ENCODE assay signal across 16 cellular contexts in genomic region chr2:191171291-191171690, GRCh38. TPM values are rescaled to one million over a fixed set of nuclear protein-coding genes. Genes with fewer than 3 reads are reported as not detected.
DNase-seq lines count a peak whose midpoint lies in the region; ATAC-seq and TF ChIP-seq lines count a peak whose summit lies in the region.
"Had no signal": no experiment of that assay in that cellular context is flagged by ENCODE, and none has a peak within 500 bp of the region (broad histone marks: within the 10 kb centered on the region; RNA-seq: fewer than 3 reads in every experiment).

No MANE protein-coding gene starts in this region.

- ATAC-seq in activated T-cell treated with anti-CD3 and anti-CD28 coated beads, Interleukin-2, amount 50 U/mL, for 72 hours (replicated peaks in 1 of 2): no peak
- ATAC-seq in activated naive CD8-positive, alpha-beta T cell treated with anti-CD3 and anti-CD28 coated beads, Interleukin-2, amount 50 U/mL, for 24 hours: no peak
- ATAC-seq in stimulated activated naive CD8-positive, alpha-beta T cell treated with anti-CD3 and anti-CD28 coated beads, Interleukin-15, amount 100 ng/mL, for 72 hours: no peak
- no peak for ATAC-seq in GM18868 (IDR thresholded peaks at IDR 0.05; ENCODE audit: unreplicated experiment)

- peak overlapping the region; percentile 47 for H3K27ac Mint-ChIP-seq in activated T-cell treated with anti-CD3 and anti-CD28 coated beads, Interleukin-2, amount 50 U/mL, for 72 hours
- peak overlapping the region; percentile 92 for H3K27ac Mint-ChIP-seq in activated naive CD8-positive, alpha-beta T cell treated with anti-CD3 and anti-CD28 coated beads, Interleukin-2, amount 50 U/mL, for 24 hours
- H3K27ac Mint-ChIP-seq in stimulated activated naive CD8-positive, alpha-beta T cell treated with anti-CD3 and anti-CD28 coated beads, Interleukin-15, amount 100 ng/mL, for 72 hours: peak overlapping the region in 1 of 2 donors; percentile 86

- no peak overlapping the region for H3K4me3 ChIP-seq in hepatocyte
- H3K4me3 ChIP-seq in HAP-1: no peak overlapping the region
- H3K4me3 ChIP-seq: heart right ventricle, thoracic aorta had no signal

- H3K79me2 ChIP-seq in hepatocyte: no peaks in the 10 kb centered on the region

- no peaks in the 10 kb centered on the region for H3K36me3 Mint-ChIP-seq in activated T-cell treated with anti-CD3 and anti-CD28 coated beads, Interleukin-2, amount 50 U/mL, for 72 hours (ENCODE audit: insufficient read depth in 2 of 2)
- peaks cover 1% of the 10 kb centered on the region for H3K36me3 Mint-ChIP-seq in activated naive CD8-positive, alpha-beta T cell treated with anti-CD3 and anti-CD28 coated beads, Interleukin-2, amount 50 U/mL, for 24 hours (ENCODE audit: low read depth)

- no peaks in the 10 kb centered on the region for H3K27me3 ChIP-seq in hepatocyte
- H3K27me3 ChIP-seq in HAP-1 (ENCODE audit: low read depth): peaks cover 27% of the 10 kb centered on the region
- H3K27me3 ChIP-seq: heart right ventricle had no signal

- peaks cover 26% of the 10 kb centered on the region for H3K4me1 ChIP-seq in hepatocyte (ENCODE audit: insufficient read depth)
- no peaks in the 10 kb centered on the region for H3K4me1 ChIP-seq in HAP-1

- H4K20me1 ChIP-seq in hepatocyte (ENCODE audit: insufficient read depth, poor library complexity, severe bottlenecking): no peaks in the 10 kb centered on the region

- no peak overlapping the region for H2AFZ ChIP-seq in hepatocyte

- H3K9me3 Mint-ChIP-seq in activated T-cell treated with anti-CD3 and anti-CD28 coated beads, Interleukin-2, amount 50 U/mL, for 72 hours: no peaks in the 10 kb centered on the region
- no peaks in the 10 kb centered on the region for H3K9me3 Mint-ChIP-seq in activated naive CD8-positive, alpha-beta T cell treated with anti-CD3 and anti-CD28 coated beads, Interleukin-2, amount 50 U/mL, for 24 hours
- H3K9me3 Mint-ChIP-seq in stimulated activated naive CD8-positive, alpha-beta T cell treated with anti-CD3 and anti-CD28 coated beads, Interleukin-15, amount 100 ng/mL, for 72 hours: no peaks in the 10 kb centered on the region
- H3K9me3 Mint-ChIP-seq: central memory CD8-positive, alpha-beta T cell had no signal

- no peak for TF ChIP-seq CTCF in hepatocyte (IDR thresholded peaks at IDR 0.05; ENCODE audit: poor library complexity)

- peaks cover 74% of the 10 kb centered on the region for H3K4me1 Mint-ChIP-seq in activated T-cell treated with anti-CD3 and anti-CD28 coated beads, Interleukin-2, amount 50 U/mL, for 72 hours (ENCODE audit: low read depth)
- peaks cover 75% of the 10 kb centered on the region for H3K4me1 Mint-ChIP-seq in activated naive CD8-positive, alpha-beta T cell treated with anti-CD3 and anti-CD28 coated beads, Interleukin-2, amount 50 U/mL, for 24 hours
- peaks cover 83% of the 10 kb centered on the region for H3K4me1 Mint-ChIP-seq in stimulated activated naive CD8-positive, alpha-beta T cell treated with anti-CD3 and anti-CD28 coated beads, Interleukin-15, amount 100 ng/mL, for 72 hours

- WGBS in hepatocyte (ENCODE audit: low lambda C conversion rate, missing lambda C conversion rate): 36% methylated on average over 2 of the region's 2 CpGs

- no peaks in the 10 kb centered on the region for H3K27me3 Mint-ChIP-seq in activated T-cell treated with anti-CD3 and anti-CD28 coated beads, Interleukin-2, amount 50 U/mL, for 72 hours (ENCODE audit: low read depth)
- H3K27me3 Mint-ChIP-seq in activated naive CD8-positive, alpha-beta T cell treated with anti-CD3 and anti-CD28 coated beads, Interleukin-2, amount 50 U/mL, for 24 hours: no peaks in the 10 kb centered on the region
- H3K27me3 Mint-ChIP-seq in stimulated activated naive CD8-positive, alpha-beta T cell treated with anti-CD3 and anti-CD28 coated beads, Interleukin-15, amount 100 ng/mL, for 72 hours: no peaks in the 10 kb centered on the region

- H3K4me2 ChIP-seq in hepatocyte: no peak overlapping the region

- peak overlapping the region; percentile 42 for H3K27ac ChIP-seq in hepatocyte
- H3K27ac ChIP-seq: thoracic aorta had no signal

- H3K36me3 ChIP-seq in hepatocyte (replicated peaks; ENCODE audit: insufficient read depth, low read depth): no peaks in the 10 kb centered on the region
- no peaks in the 10 kb centered on the region for H3K36me3 ChIP-seq in HAP-1 (replicated peaks)
- H3K36me3 ChIP-seq: heart right ventricle, thoracic aorta had no signal

- DNase-seq in activated T-cell treated with anti-CD3 and anti-CD28 coated beads, Interleukin-2, amount 50 U/mL, for 72 hours: no peak
- DNase-seq in activated T-cell treated with anti-CD3 and anti-CD28 coated beads for 4 hours (no peak), hepatocyte (ENCODE audit: low spot score) (no peak), NCI-H82 (lab: John Stamatoyannopoulos, UW) (no peak), HAP-1 (ENCODE audit: low spot score in 2 of 2) (no peak)
- no peak for DNase-seq in activated naive CD8-positive, alpha-beta T cell treated with anti-CD3 and anti-CD28 coated beads, Interleukin-2, amount 50 U/mL, for 24 hours
- no peak for DNase-seq in stimulated activated naive CD8-positive, alpha-beta T cell treated with anti-CD3 and anti-CD28 coated beads, Interleukin-15, amount 100 ng/mL, for 72 hours
- DNase-seq: heart right ventricle; Kasumi-1; NCI-H1694; NCI-H510A; stimulated activated CD4-positive, alpha-beta T cell treated with anti-CD3 and anti-CD28 coated beads, Interleukin-1b, Interleukin-23, amount 100 ng/mL, for 48 hours had no signal

- H3K4me3 Mint-ChIP-seq in activated T-cell treated with anti-CD3 and anti-CD28 coated beads, Interleukin-2, amount 50 U/mL, for 72 hours: peak overlapping the region; percentile 38 to 65
- H3K4me3 Mint-ChIP-seq in activated naive CD8-positive, alpha-beta T cell treated with anti-CD3 and anti-CD28 coated beads, Interleukin-2, amount 50 U/mL, for 24 hours: peak overlapping the region; percentile 15
- H3K4me3 Mint-ChIP-seq in stimulated activated naive CD8-positive, alpha-beta T cell treated with anti-CD3 and anti-CD28 coated beads, Interleukin-15, amount 100 ng/mL, for 72 hours: peak overlapping the region; percentile 24 to 48
- H3K4me3 Mint-ChIP-seq: central memory CD8-positive, alpha-beta T cell had no signal

- in situ Hi-C loops in HAP-1 (cut with MboI; ENCODE audit: low sequenced_read_pairs): no loop called here

- H3K9me3 ChIP-seq in hepatocyte (ENCODE audit: low read depth): no peaks in the 10 kb centered on the region
- H3K9me3 ChIP-seq in HAP-1: no peaks in the 10 kb centered on the region
- H3K9me3 ChIP-seq: heart right ventricle, thoracic aorta had no signal

- no peaks in the 10 kb centered on the region for H3K9me2 ChIP-seq in hepatocyte (replicated peaks; ENCODE audit: insufficient read depth)

RNA-seq across cellular contexts. Expression of gene STAT4, which starts 20.5 kb away (rescaled TPM):
- 100 to 1,000 TPM; 104 to 125 TPM for total RNA-seq in activated T-cell treated with anti-CD3 and anti-CD28 coated beads, Interleukin-2, amount 50 U/mL, for 72 hours
- 6.1 and 6.6 TPM in 2 replicates for total RNA-seq in hepatocyte
- 1.6 and 3.1 TPM in 2 replicates for polyA plus RNA-seq in hepatocyte
- total RNA-seq: OCI-LY7 had no signal

Comparison
In these comparisons a context has a peak if more than half of its experiments do, and no peak if none do; other contexts are left out.
1. RNA of gene STAT4, which starts 20.5 kb away (total RNA-seq): 104 to 125 TPM in activated T-cell treated with anti-CD3 and anti-CD28 coated beads, Interleukin-2, amount 50 U/mL, for 72 hours; 6.1 to 6.6 TPM in hepatocyte; every median in the first group is over 10 times any median in the second.
2. Peak in every context shown above with its lines, with median percentiles within 50 percentile points of each other: H3K4me3 Mint-ChIP-seq.